Comparison of ENCODE assay signal across 1 cellular context in genomic region chr1:214192825-214193643, GRCh38.
TF ChIP-seq lines count a peak whose summit lies in the region.

No MANE protein-coding gene starts in this region.

TF ChIP-seq in neural cell, 6 proteins besides CTCF, POLR2A, EP300 and RAD21 (continued from another document):
- no peak for TF ChIP-seq EZH2 (IDR thresholded peaks at IDR 0.05; ENCODE audit: borderline replicate concordance, insufficient read depth, low read length, poor library complexity, severe bottlenecking)
